Comparison of ENCODE assay signal across 2 cellular contexts in genomic region chr10:75593690-75594556, GRCh38.
TF ChIP-seq lines count a peak whose summit lies in the region.

No MANE protein-coding gene starts in this region.

TF ChIP-seq in SK-N-SH, 30 proteins besides CTCF, POLR2A, EP300 and RAD21 (continued from another document):
- TF ChIP-seq CHD2 (IDR thresholded peaks at IDR 0.05; ENCODE audit: low read length, partially characterized antibody) (no peak), RXRA (IDR thresholded peaks at IDR 0.05; ENCODE audit: borderline replicate concordance, low read depth) (no peak), FOSL2 (IDR thresholded peaks at IDR 0.05; ENCODE audit: borderline replicate concordance, low read depth) (no peak), YY1 (IDR thresholded peaks at IDR 0.05; ENCODE audit: low read depth) (no peak), NRF1 (IDR thresholded peaks at IDR 0.05; ENCODE audit: low read depth, low read length) (no peak), FOXJ3 (CRISPR knock-in tag; IDR thresholded peaks at IDR 0.05) (no peak), JUND (IDR thresholded peaks at IDR 0.05) (no peak), EZH2phosphoT487 (IDR thresholded peaks at IDR 0.05; ENCODE audit: borderline replicate concordance, low read depth) (no peak), MXI1 (IDR thresholded peaks at IDR 0.05; ENCODE audit: low read depth, low read length) (no peak), ELF1 (IDR thresholded peaks at IDR 0.05) (no peak), USF2 (IDR thresholded peaks at IDR 0.05; ENCODE audit: borderline replicate concordance, low read depth, low read length) (no peak), NFIC (IDR thresholded peaks at IDR 0.05; ENCODE audit: borderline replicate concordance) (no peak), GATA2 (CRISPR knock-in tag; IDR thresholded peaks at IDR 0.05) (no peak), PBX3 (IDR thresholded peaks at IDR 0.05) (no peak)

TF ChIP-seq in SK-N-SH treated with all-trans-retinoic acid at 6 μM for 48 hours, 23 proteins besides CTCF, POLR2A, EP300 and RAD21 (continued from another document):
- TF ChIP-seq TSHZ2 (CRISPR knock-in tag; IDR thresholded peaks at IDR 0.05), result no peak
- no peak for TF ChIP-seq OSR1 (CRISPR knock-in tag; IDR thresholded peaks at IDR 0.05)
